In genomic region chrX:53883196-53883595, GRCh38 we compare ENCODE assay signal across 26 cellular contexts.
"Had no signal": no experiment of that assay in that cellular context is flagged by ENCODE, and none has a peak within 500 bp of the region (broad histone marks: within the 10 kb centered on the region; RNA-seq: fewer than 3 reads in every experiment).

No MANE protein-coding gene starts in this region.

- H3K9me3 ChIP-seq: colonic mucosa, esophagus muscularis mucosa, esophagus squamous epithelium, gastrocnemius medialis, gastroesophageal sphincter, heart left ventricle, heart right ventricle had no signal

- H3K36me3 ChIP-seq: colonic mucosa, esophagus muscularis mucosa, esophagus squamous epithelium, gastrocnemius medialis, gastroesophageal sphincter, heart left ventricle, heart right ventricle had no signal

- ATAC-seq: effector memory CD8-positive, alpha-beta T cell; esophagus mucosa; foreskin keratinocyte; gastrocnemius medialis; gastroesophageal sphincter had no signal

- H3K9me3 Mint-ChIP-seq: dendritic cell treated with granulocyte-macrophage colony-stimulating factor and Interleukin-4, amounts not matched to agents 40 ng/mL and 50 ng/mL, for 4 days; effector memory CD8-positive, alpha-beta T cell had no signal

- H3K27me3 ChIP-seq: colonic mucosa, esophagus muscularis mucosa, foreskin keratinocyte, gastroesophageal sphincter had no signal

- DNase-seq: colonic mucosa; cortex of kidney; dermis blood vessel endothelial cell; dorsolateral prefrontal cortex; effector CD4-positive, alpha-beta T cell; effector CD8-positive, alpha-beta T cell; effector memory CD4-positive, alpha-beta T cell; effector memory CD8-positive, alpha-beta T cell; endodermal cell; erythroblast; esophagus squamous epithelium; foreskin keratinocyte; foreskin melanocyte; gastrocnemius medialis; glutamatergic neuron; head of caudate nucleus; heart left ventricle; heart right ventricle had no signal

- H3K27me3 Mint-ChIP-seq: dendritic cell treated with granulocyte-macrophage colony-stimulating factor and Interleukin-4, amounts not matched to agents 40 ng/mL and 50 ng/mL, for 4 days had no signal

- H3K4me3 Mint-ChIP-seq: dendritic cell treated with granulocyte-macrophage colony-stimulating factor and Interleukin-4, amounts not matched to agents 40 ng/mL and 50 ng/mL, for 4 days; effector memory CD8-positive, alpha-beta T cell; endodermal cell had no signal

- H3K4me3 ChIP-seq: colonic mucosa, coronary artery, dorsolateral prefrontal cortex, esophagus muscularis mucosa, esophagus squamous epithelium, gastrocnemius medialis, gastroesophageal sphincter, heart left ventricle, heart right ventricle had no signal

- H3K27ac ChIP-seq: colonic mucosa, coronary artery, dorsolateral prefrontal cortex, epithelial cell of prostate, esophagus muscularis mucosa, esophagus squamous epithelium, foreskin keratinocyte, gastrocnemius medialis, gastroesophageal sphincter, heart left ventricle, heart right ventricle had no signal

- H3K27ac Mint-ChIP-seq: dendritic cell treated with granulocyte-macrophage colony-stimulating factor and Interleukin-4, amounts not matched to agents 40 ng/mL and 50 ng/mL, for 4 days; effector memory CD8-positive, alpha-beta T cell had no signal

- H3K4me1 ChIP-seq: colonic mucosa, esophagus muscularis mucosa, esophagus squamous epithelium, foreskin keratinocyte, gastrocnemius medialis, gastroesophageal sphincter, heart left ventricle, heart right ventricle had no signal

- FAIRE-seq: endometrium, frontal cortex had no signal
